ENCODE assay signal across 11 cellular contexts in the genomic region with DNA sequence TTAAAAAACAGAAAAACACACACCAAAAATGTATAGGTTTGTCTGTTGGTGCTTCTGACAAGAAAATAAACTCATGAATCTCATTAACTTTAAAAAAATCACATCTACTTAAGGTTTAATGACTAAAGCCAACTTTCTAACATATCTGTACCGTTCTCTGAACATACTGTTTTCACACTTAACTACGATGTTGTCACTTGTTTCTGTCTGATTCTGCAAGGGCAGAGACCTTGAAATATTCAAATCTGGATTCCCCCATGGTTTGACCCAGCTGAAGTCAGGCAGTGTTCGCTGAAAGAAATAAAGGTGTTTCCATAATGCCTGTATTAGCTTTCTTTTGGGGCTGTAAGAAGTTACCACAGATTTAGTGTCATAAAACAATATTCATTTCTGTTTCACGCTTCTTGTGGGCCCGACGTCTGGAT. TPM values are rescaled to one million over a fixed set of nuclear protein-coding genes. Genes with fewer than 3 reads are reported as not detected.
DNase-seq lines count a peak whose midpoint lies in the region; ATAC-seq and TF ChIP-seq lines count a peak whose summit lies in the region.
"Had no signal": no experiment of that assay in that cellular context is flagged by ENCODE, and none has a peak within 500 bp of the region (broad histone marks: within the 10 kb centered on the region; RNA-seq: fewer than 3 reads in every experiment).

No MANE protein-coding gene starts in this region.

- no peaks in the 10 kb centered on the region for H3K36me3 ChIP-seq in sigmoid colon

- POLR2A ChIA-PET in activated CD8-positive, alpha-beta T cell treated with anti-CD3 and anti-CD28 coated beads, Interleukin-2, amount 10 ng/mL, durations not matched to agents 7 days and 5 days (lab: Charles Lee) = interaction anchor here (0.9 kb wide), 1 partner anchor 22 kb away, joined by 5 read pairs; no protein-coding TSS in a partner anchor

- 68 to 84% methylated on average over 6 of the region's 6 CpGs for WGBS in sigmoid colon, 2 donors

- ATAC-seq in activated CD8-positive, alpha-beta memory T cell treated with anti-CD3 and anti-CD28 coated beads, Interleukin-2, amount 10 ng/mL, durations not matched to agents 7 days and 5 days = no peak
- ATAC-seq in HG02759 (IDR thresholded peaks at IDR 0.05; ENCODE audit: unreplicated experiment) (peak; percentile 16), omental fat pad (ENCODE audit: low FRiP score) (no peak)
- ATAC-seq in activated CD8-positive, alpha-beta T cell treated with anti-CD3 and anti-CD28 coated beads, Interleukin-2, amount 10 ng/mL, durations not matched to agents 7 days and 5 days = no peak

- no peaks in the 10 kb centered on the region for H3K9me3 ChIP-seq in sigmoid colon

- H3K36me3 Mint-ChIP-seq in activated CD8-positive, alpha-beta memory T cell treated with anti-CD3 and anti-CD28 coated beads, Interleukin-2, amount 10 ng/mL, durations not matched to agents 7 days and 5 days = peaks cover 17% of the 10 kb centered on the region
- H3K36me3 Mint-ChIP-seq in activated CD8-positive, alpha-beta T cell treated with anti-CD3 and anti-CD28 coated beads, Interleukin-2, amount 10 ng/mL, durations not matched to agents 7 days and 5 days (ENCODE audit: low read depth) = peaks cover 11% of the 10 kb centered on the region

- H3K9me3 Mint-ChIP-seq in activated CD8-positive, alpha-beta memory T cell treated with anti-CD3 and anti-CD28 coated beads, Interleukin-2, amount 10 ng/mL, durations not matched to agents 7 days and 5 days (ENCODE audit: low read depth) = no peaks in the 10 kb centered on the region
- H3K9me3 Mint-ChIP-seq in activated CD8-positive, alpha-beta T cell treated with anti-CD3 and anti-CD28 coated beads, Interleukin-2, amount 10 ng/mL, durations not matched to agents 7 days and 5 days (ENCODE audit: insufficient read depth) = no peaks in the 10 kb centered on the region

- TF ChIP-seq CTCF in sigmoid colon (IDR thresholded peaks at IDR 0.05) = no peak
- no peak for TF ChIP-seq CTCF in omental fat pad (IDR thresholded peaks at IDR 0.05)

- intact Hi-C loops in sigmoid colon (cut with DNase I) = loop anchor here (5.0 kb wide), 2 partner anchors 78 to 107 kb away; partner anchors contain the start of gene KIF3B

- H3K27me3 ChIP-seq in sigmoid colon = no peaks in the 10 kb centered on the region

- H3K4me1 Mint-ChIP-seq in activated CD8-positive, alpha-beta memory T cell treated with anti-CD3 and anti-CD28 coated beads, Interleukin-2, amount 10 ng/mL, durations not matched to agents 7 days and 5 days = peaks cover 62% of the 10 kb centered on the region
- peaks cover 48% of the 10 kb centered on the region for H3K4me1 Mint-ChIP-seq in activated CD8-positive, alpha-beta T cell treated with anti-CD3 and anti-CD28 coated beads, Interleukin-2, amount 10 ng/mL, durations not matched to agents 7 days and 5 days (ENCODE audit: low read depth)

- TF ChIP-seq POLR2A in sigmoid colon (IDR thresholded peaks at IDR 0.05) = no peak

- H3K27ac Mint-ChIP-seq in activated CD8-positive, alpha-beta memory T cell treated with anti-CD3 and anti-CD28 coated beads, Interleukin-2, amount 10 ng/mL, durations not matched to agents 7 days and 5 days = peak overlapping the region; percentile 100
- peak overlapping the region; percentile 56 for H3K27ac Mint-ChIP-seq in activated CD8-positive, alpha-beta T cell treated with anti-CD3 and anti-CD28 coated beads, Interleukin-2, amount 10 ng/mL, durations not matched to agents 7 days and 5 days

- peak; percentile 45 for DNase-seq in activated CD8-positive, alpha-beta memory T cell treated with anti-CD3 and anti-CD28 coated beads, Interleukin-2, amount 10 ng/mL, durations not matched to agents 7 days and 5 days
- DNase-seq in activated CD8-positive, alpha-beta memory T cell treated with anti-CD3 and anti-CD28 coated beads for 24 hours = no peak
- no peak for DNase-seq in activated CD8-positive, alpha-beta T cell treated with anti-CD3 and anti-CD28 coated beads, Interleukin-2, amount 10 ng/mL, durations not matched to agents 7 days and 5 days
- DNase-seq in sigmoid colon = no peak
- DNase-seq in omental fat pad (ENCODE audit: low spot score) = no peak
- DNase-seq in NOMO-1 (lab: John Stamatoyannopoulos, UW; ENCODE audit: unreplicated experiment in 2 of 2) = no peak
- no peak for DNase-seq in ureter (ENCODE audit: low spot score)
- DNase-seq: GOT3, kidney, NCI-H446 treated with DMSO at 0.1 percent for 48 hours had no signal

- CTCF ChIA-PET in activated CD8-positive, alpha-beta memory T cell treated with anti-CD3 and anti-CD28 coated beads, Interleukin-2, amount 10 ng/mL, durations not matched to agents 7 days and 5 days (lab: Charles Lee) = interaction anchor here (1.8 kb wide), 1 partner anchor 18 kb away, joined by 5 read pairs; no protein-coding TSS in a partner anchor
- CTCF ChIA-PET in activated CD8-positive, alpha-beta T cell treated with anti-CD3 and anti-CD28 coated beads, Interleukin-2, amount 10 ng/mL, durations not matched to agents 7 days and 5 days (lab: Charles Lee) = interaction anchor here (1.0 to 1.6 kb wide), 2 partner anchors 10 to 70 kb away, joined by 3 to 6 read pairs; no protein-coding TSS in a partner anchor

- H3K4me3 ChIP-seq in sigmoid colon = no peak overlapping the region

- peaks cover 2% of the 10 kb centered on the region for H3K27me3 Mint-ChIP-seq in activated CD8-positive, alpha-beta memory T cell treated with anti-CD3 and anti-CD28 coated beads, Interleukin-2, amount 10 ng/mL, durations not matched to agents 7 days and 5 days
- H3K27me3 Mint-ChIP-seq in activated CD8-positive, alpha-beta T cell treated with anti-CD3 and anti-CD28 coated beads, Interleukin-2, amount 10 ng/mL, durations not matched to agents 7 days and 5 days (ENCODE audit: low read depth) = no peaks in the 10 kb centered on the region

- no peak for TF ChIP-seq EP300 in sigmoid colon (IDR thresholded peaks at IDR 0.05)

- H3K4me3 Mint-ChIP-seq in activated CD8-positive, alpha-beta memory T cell treated with anti-CD3 and anti-CD28 coated beads, Interleukin-2, amount 10 ng/mL, durations not matched to agents 7 days and 5 days = peak overlapping the region; percentile 31
- no peak overlapping the region for H3K4me3 Mint-ChIP-seq in activated CD8-positive, alpha-beta T cell treated with anti-CD3 and anti-CD28 coated beads, Interleukin-2, amount 10 ng/mL, durations not matched to agents 7 days and 5 days

- peak overlapping the region; percentile 96 to 99 (median 96) for H3K27ac ChIP-seq in sigmoid colon

- H3K4me1 ChIP-seq in sigmoid colon = peaks cover 0 to 48% (median 37%) of the 10 kb centered on the region in 4 donors

RNA-seq across cellular contexts. Expression of gene ASXL1, which starts 2.7 kb away (rescaled TPM):
- 100 to 1,000 TPM; 134 to 135 TPM for total RNA-seq in activated CD8-positive, alpha-beta memory T cell treated with anti-CD3 and anti-CD28 coated beads, Interleukin-2, amount 10 ng/mL, durations not matched to agents 7 days and 5 days
- 10 to 100 TPM; 91.7 to 97.4 TPM for total RNA-seq in activated CD8-positive, alpha-beta T cell treated with anti-CD3 and anti-CD28 coated beads, Interleukin-2, amount 10 ng/mL, durations not matched to agents 7 days and 5 days
- total RNA-seq in sigmoid colon (100 to 1,000 TPM in 1 of 4 donors, 10 to 100 TPM in 3; 46.7 to 102 (median 77.6) TPM), omental fat pad (100 to 1,000 TPM in 2 of 4 donors, 10 to 100 TPM in 2; 69.2 to 139 (median 104) TPM), ureter (69.5 TPM)
- polyA plus RNA-seq in sigmoid colon = 10 to 100 TPM in 1 of 3 donors, 1 to 10 TPM in 2; 6.0 to 31.6 (median 6.9) TPM
